ENCODE assay signal across 1 cellular context in the genomic region with DNA sequence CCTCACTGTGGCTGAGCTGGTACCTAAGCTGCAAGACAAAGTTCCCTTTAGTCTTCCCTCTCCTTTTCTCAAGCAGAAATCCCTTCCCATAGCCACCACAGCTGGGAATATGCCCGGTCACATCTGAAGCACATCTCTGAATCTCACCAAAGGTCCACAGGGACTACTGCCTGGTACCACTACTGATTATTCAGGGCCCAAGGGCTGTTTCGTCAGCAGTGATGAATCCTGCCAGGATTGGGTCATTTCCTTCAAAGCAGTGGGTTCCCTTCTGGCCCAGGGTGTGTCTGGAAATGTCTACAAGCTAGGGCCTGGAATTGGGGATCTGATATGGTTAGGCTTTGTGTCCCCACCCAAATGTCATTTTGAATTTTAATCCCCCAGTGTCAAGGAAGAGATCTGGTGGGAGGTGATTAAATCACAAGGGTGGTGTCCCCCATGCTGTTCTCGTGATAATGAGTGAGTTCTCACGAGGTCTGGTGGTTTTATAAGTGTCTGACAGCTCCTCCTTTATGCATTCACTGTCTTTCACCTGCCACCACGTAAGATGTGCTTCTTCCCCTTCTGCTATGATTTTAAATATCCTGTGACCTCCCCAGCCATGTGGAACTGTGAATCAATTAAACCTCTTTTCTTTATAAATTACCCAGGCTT.
TF ChIP-seq lines count a peak whose summit lies in the region.

No MANE protein-coding gene starts in this region.

TF ChIP-seq in A549, 52 proteins besides CTCF, POLR2A, EP300 and RAD21 (continued from another document):
- no peak for TF ChIP-seq PBX3 (IDR thresholded peaks at IDR 0.05)
- no peak for TF ChIP-seq HDAC2 (IDR thresholded peaks at IDR 0.05)
